Comparison of ENCODE assay signal across 16 cellular contexts in the genomic region with DNA sequence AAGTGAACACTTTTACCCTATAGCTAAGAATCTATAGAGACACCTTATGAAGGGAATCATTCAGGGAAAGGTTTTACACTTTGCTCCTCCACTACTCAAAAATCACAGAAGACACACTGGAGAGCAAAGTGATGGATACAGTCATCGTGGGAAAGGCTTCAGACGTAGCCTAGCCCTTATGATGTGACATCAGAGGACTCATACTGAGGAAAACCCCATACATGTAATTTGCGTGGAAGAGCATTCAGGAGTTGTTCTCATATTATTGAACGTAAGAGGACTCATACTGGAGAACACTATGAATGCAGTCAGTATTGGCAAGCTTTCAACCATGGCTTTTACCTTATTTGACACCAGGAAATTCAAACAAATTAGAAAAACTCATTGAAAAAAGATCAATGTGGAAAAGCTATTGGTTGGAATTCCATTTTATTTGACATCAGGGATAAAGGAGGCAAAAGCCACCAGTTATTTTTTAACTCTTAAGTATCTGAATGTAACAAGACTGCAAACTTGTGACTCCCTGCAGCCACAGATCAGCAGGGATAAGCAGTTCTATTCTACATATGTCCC. TPM values are rescaled to one million over a fixed set of nuclear protein-coding genes. Genes with fewer than 3 reads are reported as not detected.
A peak's percentile ranks its signal among the peaks of the same experiment; 100 is the strongest.
DNase-seq lines count a peak whose midpoint lies in the region; ATAC-seq and TF ChIP-seq lines count a peak whose summit lies in the region.
"Had no signal": no experiment of that assay in that cellular context is flagged by ENCODE, and none has a peak within 500 bp of the region (broad histone marks: within the 10 kb centered on the region; RNA-seq: fewer than 3 reads in every experiment).

No MANE protein-coding gene starts in this region.

- TF ChIP-seq POLR2A in breast epithelium (IDR thresholded peaks at IDR 0.05) (no peak), body of pancreas (IDR thresholded peaks at IDR 0.05) (no peak)

- no TSS peak for BruUV-seq in MCF 10A (replicated peaks; lab: Mats Ljungman, UMichigan)

- no peak overlapping the region for H3K9ac ChIP-seq in endodermal cell (ENCODE audit: extremely low read depth, low read length, poor library complexity, severe bottlenecking)

- H3K27me3 Mint-ChIP-seq in MCF 10A (ENCODE audit: insufficient read depth, unreplicated experiment), result no peaks in the 10 kb centered on the region
- peaks cover 7% of the 10 kb centered on the region for H3K27me3 Mint-ChIP-seq in endodermal cell (ENCODE audit: insufficient read depth)

- H3K27ac Mint-ChIP-seq in MCF 10A (ENCODE audit: low read depth, unreplicated experiment) (no peak overlapping the region), endodermal cell (no peak overlapping the region)
- H3K27ac Mint-ChIP-seq: T-helper 1 cell treated with Interleukin-12 subunit alpha and Interleukin-12 subunit beta and Interleukin-4 antibody, amounts not matched to agents 30 μg/mL and 1 μg/mL, for 36 hours had no signal

- H3K36me3 Mint-ChIP-seq in MCF 10A (ENCODE audit: insufficient read depth, unreplicated experiment), result no peaks in the 10 kb centered on the region
- H3K36me3 Mint-ChIP-seq in endodermal cell (ENCODE audit: low read depth), result peaks cover 4% of the 10 kb centered on the region

- H3K36me3 ChIP-seq in breast epithelium (no peaks in the 10 kb centered on the region), endodermal cell (ENCODE audit: control insufficient read depth, insufficient read depth, low read length) (no peaks in the 10 kb centered on the region), body of pancreas (replicated peaks in 1 of 2; ENCODE audit: insufficient read depth in 1 of 2, low read depth in 2 of 2) (no peaks in the 10 kb centered on the region)
- H3K36me3 ChIP-seq: BE2C, HAP-1 had no signal

- DNase-seq in MCF 10A (ENCODE audit: unreplicated experiment) (peak; percentile 20), breast epithelium (ENCODE audit: low spot score in 2 of 2) (no peak), KBM-7 (peak; percentile 23), endodermal cell (no peak), body of pancreas (no peak), A172 (ENCODE audit: low spot score) (no peak)
- DNase-seq: BE2C, MV-4-11, NCI-H1694, NCI-H2081, NCI-H2171 treated with DMSO at 0.1 percent for 48 hours, NCI-H524 treated with DMSO at 0.1 percent for 48 hours, Right ventricle myocardium superior had no signal

- POLR2A ChIA-PET in MCF 10A (lab: Yijun Ruan, JAX), result interaction anchor here (0.7 kb wide), 1 partner anchor 818 kb away, joined by 3 read pairs; no protein-coding TSS in a partner anchor

- in situ Hi-C loops in KBM-7 (cut with MboI; ENCODE audit: low pct_unique_long_range_greater_than_20kb, low sequenced_read_pairs), result no loop called here

- H3K9me3 ChIP-seq in breast epithelium, result peaks cover 90 to 100% of the 10 kb centered on the region in 2 donors
- H3K9me3 ChIP-seq in endodermal cell (ENCODE audit: control insufficient read depth, low read length), result peaks cover 59% of the 10 kb centered on the region
- H3K9me3 ChIP-seq in body of pancreas, result peaks cover 0 to 70% (median 0%) of the 10 kb centered on the region in 3 donors

- H3K4me3 ChIP-seq in breast epithelium (no peak overlapping the region), endodermal cell (ENCODE audit: low read length) (peak overlapping the region; percentile 18), body of pancreas (no peak overlapping the region)
- H3K4me3 ChIP-seq: HAP-1 had no signal

- CTCF ChIA-PET in MCF 10A (lab: Yijun Ruan, JAX), result no interaction called here

- WGBS in endodermal cell (ENCODE audit: insufficient coverage in 1 of 2, insufficient read length in 1 of 2), 2 experiments, result 49 to 51% methylated on average over 4 of the region's 4 CpGs
- 49 to 51% methylated on average over 4 of the region's 4 CpGs for WGBS in body of pancreas, 2 donors

- H3K4me3 Mint-ChIP-seq in MCF 10A (ENCODE audit: unreplicated experiment), result no peak overlapping the region
- no peak overlapping the region for H3K4me3 Mint-ChIP-seq in endodermal cell
- H3K4me3 Mint-ChIP-seq: T-helper 1 cell treated with Interleukin-12 subunit alpha and Interleukin-12 subunit beta and Interleukin-4 antibody, amounts not matched to agents 30 μg/mL and 1 μg/mL, for 36 hours had no signal

- TF ChIP-seq CTCF in MCF 10A (IDR thresholded peaks at IDR 0.05; ENCODE audit: unreplicated experiment) (no peak), breast epithelium (IDR thresholded peaks at IDR 0.05) (no peak), endodermal cell (conservative IDR thresholded peaks at IDR 0.05) (no peak), body of pancreas (IDR thresholded peaks at IDR 0.05) (no peak)

- ATAC-seq in GM18858 (IDR thresholded peaks at IDR 0.05; ENCODE audit: unreplicated experiment) (no peak), body of pancreas (no peak)

- H3K9me3 Mint-ChIP-seq in MCF 10A (ENCODE audit: unreplicated experiment), result peaks cover 39% of the 10 kb centered on the region
- H3K9me3 Mint-ChIP-seq in endodermal cell, result peaks cover 84% of the 10 kb centered on the region

- intact Hi-C loops in MCF 10A (cut with micrococcal nuclease), result no loop called here
- intact Hi-C loops in breast epithelium (cut with DNase I; ENCODE audit: low total_unique reads), result no loop called here
- intact Hi-C loops in body of pancreas (cut with DNase I), result no loop called here

- H3K4me1 Mint-ChIP-seq in MCF 10A (ENCODE audit: insufficient read depth, unreplicated experiment), result no peaks in the 10 kb centered on the region
- H3K4me1 Mint-ChIP-seq in endodermal cell, result no peaks in the 10 kb centered on the region

- H3K4me1 ChIP-seq in breast epithelium (no peaks in the 10 kb centered on the region), endodermal cell (ENCODE audit: control insufficient read depth, insufficient read depth, low read length) (no peaks in the 10 kb centered on the region), body of pancreas (no peaks in the 10 kb centered on the region)
- H3K4me1 ChIP-seq: BE2C, HAP-1 had no signal

- H3K27ac ChIP-seq in breast epithelium (no peak overlapping the region), endodermal cell (ENCODE audit: low read depth, low read length) (no peak overlapping the region), body of pancreas (no peak overlapping the region)

- H3K27me3 ChIP-seq in breast epithelium (no peaks in the 10 kb centered on the region), endodermal cell (ENCODE audit: control insufficient read depth, insufficient read depth, low read length, poor library complexity, severe bottlenecking) (no peaks in the 10 kb centered on the region), body of pancreas (no peaks in the 10 kb centered on the region)
- H3K27me3 ChIP-seq: BE2C had no signal

RNA-seq across cellular contexts. Expression of a gene that starts 16.1 kb away (rescaled TPM):
- total RNA-seq in MCF 10A (2022) (21.1 and 27.1 TPM in 2 replicates), breast epithelium (10 to 100 TPM; 21.9 to 46.5 (median 39.0) TPM), endodermal cell (10 to 100 TPM; 23.2 to 24.9 TPM), body of pancreas (10 to 100 TPM; 15.6 to 31.6 TPM)
- 23.4 TPM for polyA plus RNA-seq in endodermal cell (2013, experiment 1 of 2)
- polyA plus RNA-seq in endodermal cell (2013, experiment 2 of 2), result 23.2 TPM
- 23.5 and 26.9 TPM in 2 replicates for total RNA-seq in A172 (2014; rRNA removed; shearing (Covaris generic))

RNA-seq across cellular contexts. Expression of a gene that starts 16.2 kb away (rescaled TPM):
- total RNA-seq in MCF 10A (2022), result 2.8 and 2.9 TPM in 2 replicates
- 10 to 100 TPM in 2 of 3 donors, 1 to 10 TPM in 1; 6.9 to 20.8 (median 13.8) TPM for total RNA-seq in breast epithelium
- 10 to 100 TPM; 16.7 to 24.7 TPM for total RNA-seq in endodermal cell
- polyA plus RNA-seq in endodermal cell (2013, experiment 1 of 2), result 11.6 TPM
- polyA plus RNA-seq in endodermal cell (2013, experiment 2 of 2), result 11.4 TPM
- 1 to 10 TPM; 2.6 to 4.6 TPM for total RNA-seq in body of pancreas
- 16.0 and 16.6 TPM in 2 replicates for total RNA-seq in A172 (2014; rRNA removed; shearing (Covaris generic))

Comparison
In these comparisons a context has a peak if more than half of its experiments do, and no peak if none do; other contexts are left out.
1. DNase-seq: peak in MCF 10A (single experiment) and KBM-7 (single experiment); none in breast epithelium (0 of 2), endodermal cell (single experiment), body of pancreas (0 of 4) and A172 (single experiment).